In genomic region chr16:86911311-86911999, GRCh38 we compare ENCODE assay signal across 1 cellular context.
TF ChIP-seq lines count a peak whose summit lies in the region.

No MANE protein-coding gene starts in this region.

TF ChIP-seq in H1, 55 proteins besides CTCF, POLR2A, EP300 and RAD21:
- TF ChIP-seq SP4 (IDR thresholded peaks at IDR 0.05; ENCODE audit: low read length) (no peak), HDAC2 (IDR thresholded peaks at IDR 0.05; ENCODE audit: borderline replicate concordance in 1 of 2, low read depth in 2 of 2, low read length in 2 of 2) (no peak)
